In genomic region chr6:157392927-157393666, GRCh38 we compare ENCODE assay signal across 1 cellular context.
TF ChIP-seq lines count a peak whose summit lies in the region.

No MANE protein-coding gene starts in this region.

TF ChIP-seq in K562, 482 proteins besides CTCF, POLR2A, EP300 and RAD21 (continued from another document and continues in another):
- TF ChIP-seq ZNF609 (CRISPR knock-in tag; IDR thresholded peaks at IDR 0.05; ENCODE audit: borderline replicate concordance), result 0 out of 2 replicates have a peak, but pooled peaks have one; percentile 22
- TF ChIP-seq CBX5 (IDR thresholded peaks at IDR 0.05; ENCODE audit: borderline replicate concordance, low read depth), result 0 out of 2 replicates have a peak, but pooled peaks have one; percentile 56
- no peak for TF ChIP-seq ZNF12 (CRISPR knock-in tag; IDR thresholded peaks at IDR 0.05)
- TF ChIP-seq ZNF23 (CRISPR knock-in tag; IDR thresholded peaks at IDR 0.05), result no peak
- no peak for TF ChIP-seq AFF4 (CRISPR knock-in tag; IDR thresholded peaks at IDR 0.05)
- TF ChIP-seq ZNF3 (CRISPR knock-in tag; IDR thresholded peaks at IDR 0.05), result no peak
- TF ChIP-seq RUNX1 (IDR thresholded peaks at IDR 0.05; ENCODE audit: low read depth), result peak; percentile 76; the same call in 1 of the 2 replicates
- TF ChIP-seq TAF9B (IDR thresholded peaks at IDR 0.05; ENCODE audit: partially characterized antibody), result peak; percentile 62
- no peak for TF ChIP-seq CBX1 (IDR thresholded peaks at IDR 0.05; ENCODE audit: low read depth)
- TF ChIP-seq PTRF (tag; IDR thresholded peaks at IDR 0.05), result no peak
- TF ChIP-seq SIX5 (IDR thresholded peaks at IDR 0.05; ENCODE audit: borderline replicate concordance in 1 of 2, insufficient read depth in 1 of 2, low read depth in 1 of 2, low read length in 2 of 2), result no peak
- no peak for TF ChIP-seq ZSCAN32 (CRISPR knock-in tag; IDR thresholded peaks at IDR 0.05)
- TF ChIP-seq U2AF2 (optimal IDR thresholded peaks at IDR 0.05; ENCODE audit: low read depth, low read length), result no peak
- TF ChIP-seq GABPB2 (CRISPR knock-in tag; conservative IDR thresholded peaks at IDR 0.05), result no peak
- TF ChIP-seq TFAM (CRISPR knock-in tag; conservative IDR thresholded peaks at IDR 0.05), result no peak
- peak; percentile 73 for TF ChIP-seq MEF2D (tag; conservative IDR thresholded peaks at IDR 0.05; ENCODE audit: low read depth)
- TF ChIP-seq ZNF511 (CRISPR knock-in tag; IDR thresholded peaks at IDR 0.05), result 0 out of 2 replicates have a peak, but pooled peaks have one; percentile 29
- TF ChIP-seq FOXJ2 (tag; IDR thresholded peaks at IDR 0.05), result no peak
- no peak for TF ChIP-seq THRB (CRISPR knock-in tag; conservative IDR thresholded peaks at IDR 0.05)
- TF ChIP-seq ZC3H4 (CRISPR knock-in tag; IDR thresholded peaks at IDR 0.05; ENCODE audit: borderline replicate concordance), result no peak
- TF ChIP-seq HOXB6 (CRISPR knock-in tag; IDR thresholded peaks at IDR 0.05; ENCODE audit: borderline replicate concordance), result no peak
- TF ChIP-seq TSC22D4 (tag; IDR thresholded peaks at IDR 0.05), result no peak
- peak; percentile 76 for TF ChIP-seq L3MBTL2 (IDR thresholded peaks at IDR 0.05)
- no peak for TF ChIP-seq MCM2 (IDR thresholded peaks at IDR 0.05; ENCODE audit: low read depth)
- no peak for TF ChIP-seq NFIX (CRISPR knock-in tag; IDR thresholded peaks at IDR 0.05; ENCODE audit: low read depth)
- no peak for TF ChIP-seq KLF10 (CRISPR knock-in tag; IDR thresholded peaks at IDR 0.05)
- TF ChIP-seq ZBTB17 (CRISPR knock-in tag; IDR thresholded peaks at IDR 0.05), result no peak
- TF ChIP-seq ARID1B (IDR thresholded peaks at IDR 0.05), result peak; percentile 93
- TF ChIP-seq DNMT1 (IDR thresholded peaks at IDR 0.05), result no peak
- no peak for TF ChIP-seq COPS2 (conservative IDR thresholded peaks at IDR 0.05)
- no peak for TF ChIP-seq CBX2 (IDR thresholded peaks at IDR 0.05; ENCODE audit: insufficient read depth, low read length, poor library complexity, severe bottlenecking)
- no peak; the same call in 1 of the 2 replicates for TF ChIP-seq ZNF395 (CRISPR knock-in tag; IDR thresholded peaks at IDR 0.05)
- no peak for TF ChIP-seq OTX1 (CRISPR knock-in tag; IDR thresholded peaks at IDR 0.05)
- no peak for TF ChIP-seq HDAC8 (tag; IDR thresholded peaks at IDR 0.05)
- peak; percentile 71 for TF ChIP-seq TEAD2 (tag; IDR thresholded peaks at IDR 0.05)
- no peak for TF ChIP-seq HDGF (IDR thresholded peaks at IDR 0.05)
- no peak for TF ChIP-seq CAMTA2 (CRISPR knock-in tag; conservative IDR thresholded peaks at IDR 0.05)
- TF ChIP-seq ZNF77 (CRISPR knock-in tag; IDR thresholded peaks at IDR 0.05), result no peak
- TF ChIP-seq PHTF2 (CRISPR knock-in tag; IDR thresholded peaks at IDR 0.05), result 0 out of 2 replicates have a peak, but pooled peaks have one; percentile 53
- TF ChIP-seq ZNF143 (CRISPR knock-in tag; IDR thresholded peaks at IDR 0.05), result no peak
- no peak for TF ChIP-seq ZBED1 (IDR thresholded peaks at IDR 0.05)
- no peak for TF ChIP-seq ZNF121 (CRISPR knock-in tag; conservative IDR thresholded peaks at IDR 0.05)
- no peak for TF ChIP-seq SIN3B (IDR thresholded peaks at IDR 0.05; ENCODE audit: low read depth)
- no peak for TF ChIP-seq POLR3A (IDR thresholded peaks at IDR 0.05; ENCODE audit: borderline replicate concordance, extremely low read depth, insufficient read depth, insufficient read length)
- peak; percentile 85; the same call in 1 of the 2 replicates for TF ChIP-seq ZNF197 (CRISPR knock-in tag; IDR thresholded peaks at IDR 0.05; ENCODE audit: low read depth)
- peak; percentile 92 for TF ChIP-seq CBFA2T3 (IDR thresholded peaks at IDR 0.05)
- no peak for TF ChIP-seq EWSR1 (IDR thresholded peaks at IDR 0.05; ENCODE audit: borderline replicate concordance, low read depth, partially characterized antibody)
- no peak for TF ChIP-seq ELF2 (CRISPR knock-in tag; IDR thresholded peaks at IDR 0.05)
- TF ChIP-seq SRF (CRISPR knock-in tag; IDR thresholded peaks at IDR 0.05), result no peak
- peak; percentile 53 to 97; a peak in 3 of 4 replicates for TF ChIP-seq TBL1XR1 (IDR thresholded peaks at IDR 0.05; ENCODE audit: low read length in 2 of 2)
- TF ChIP-seq BCLAF1 (IDR thresholded peaks at IDR 0.05; ENCODE audit: borderline replicate concordance in 1 of 2, control insufficient read depth in 1 of 2, low read depth in 2 of 2, low read length in 1 of 2), result no peak
- no peak for TF ChIP-seq E4F1 (CRISPR knock-in tag; IDR thresholded peaks at IDR 0.05; ENCODE audit: borderline replicate concordance)
- peak; percentile 75 for TF ChIP-seq HDAC3 (IDR thresholded peaks at IDR 0.05; ENCODE audit: borderline replicate concordance, partially characterized antibody)
